In genomic region chr11:118102721-118103261, GRCh38 we compare ENCODE assay signal across 19 cellular contexts. TPM values are rescaled to one million over a fixed set of nuclear protein-coding genes. Genes with fewer than 3 reads are reported as not detected.
"Had no signal": no experiment of that assay in that cellular context is flagged by ENCODE, and none has a peak within 500 bp of the region (broad histone marks: within the 10 kb centered on the region; RNA-seq: fewer than 3 reads in every experiment).

No MANE protein-coding gene starts in this region.

- H3K36me3 ChIP-seq: colonic mucosa, esophagus muscularis mucosa, thoracic aorta had no signal

- H2AFZ ChIP-seq: hepatocyte had no signal

- H3K4me1 ChIP-seq: colonic mucosa had no signal

- H3K27me3 ChIP-seq: colonic mucosa, hepatocyte had no signal

- H3K27me3 Mint-ChIP-seq: activated naive CD8-positive, alpha-beta T cell; activated T-cell treated with anti-CD3 and anti-CD28 coated beads, Interleukin-2, amount 50 U/mL, for 24 hours had no signal

- H3K4me2 ChIP-seq: hepatocyte had no signal

- H3K4me1 Mint-ChIP-seq: activated CD4-positive, alpha-beta memory T cell treated with anti-CD3 and anti-CD28 coated beads, Interleukin-2, amount 10 ng/mL, durations not matched to agents 7 days and 5 days had no signal

- H3K4me3 Mint-ChIP-seq: activated CD4-positive, alpha-beta memory T cell treated with anti-CD3 and anti-CD28 coated beads, Interleukin-2, amount 10 ng/mL, durations not matched to agents 7 days and 5 days; activated naive CD8-positive, alpha-beta T cell; activated T-cell treated with anti-CD3 and anti-CD28 coated beads, Interleukin-2, amount 50 U/mL, for 24 hours had no signal

- H3K9me3 Mint-ChIP-seq: activated CD4-positive, alpha-beta memory T cell treated with anti-CD3 and anti-CD28 coated beads, Interleukin-2, amount 10 ng/mL, durations not matched to agents 7 days and 5 days; activated T-cell treated with anti-CD3 and anti-CD28 coated beads, Interleukin-2, amount 50 U/mL, for 24 hours had no signal

- H3K9me3 ChIP-seq: colonic mucosa, esophagus muscularis mucosa, thoracic aorta had no signal

- H3K36me3 Mint-ChIP-seq: activated naive CD8-positive, alpha-beta T cell had no signal

- H3K79me2 ChIP-seq: hepatocyte had no signal

- H3K27ac Mint-ChIP-seq: activated CD4-positive, alpha-beta memory T cell treated with anti-CD3 and anti-CD28 coated beads, Interleukin-2, amount 10 ng/mL, durations not matched to agents 7 days and 5 days; activated naive CD8-positive, alpha-beta T cell; activated T-cell treated with anti-CD3 and anti-CD28 coated beads, Interleukin-2, amount 50 U/mL, for 24 hours had no signal

- DNase-seq: activated CD4-positive, alpha-beta memory T cell treated with anti-CD3 and anti-CD28 coated beads, Interleukin-2, amount 10 ng/mL, durations not matched to agents 7 days and 5 days; activated gamma-delta T cell; activated T-cell treated with anti-CD3 and anti-CD28 coated beads, Interleukin-2, amount 50 U/mL, for 24 hours; amniotic stem cell; caudate nucleus; colonic mucosa; mesendoderm; stimulated activated CD4-positive, alpha-beta T cell treated with anti-CD3 and anti-CD28 coated beads, Interleukin-12 subunit alpha, Interleukin-12 subunit beta, amount 100 ng/mL, for 4 hours; stimulated activated CD4-positive, alpha-beta T cell treated with anti-CD3 and anti-CD28 coated beads, Interleukin-2, amount 100 ng/mL, for 24 hours had no signal

- H3K27ac ChIP-seq: colonic mucosa, esophagus muscularis mucosa, hepatocyte, thoracic aorta, VCaP had no signal

- H3K4me3 ChIP-seq: colonic mucosa, esophagus muscularis mucosa, hepatocyte, thoracic aorta had no signal

RNA-seq across cellular contexts. Expression of gene SMIM35, which starts 16.0 kb away (rescaled TPM):
- total RNA-seq: colonic mucosa, esophagus muscularis mucosa, kidney epithelial cell, lower leg skin, osteocyte, thoracic aorta, urinary bladder had no signal
- polyA plus RNA-seq: hepatocyte, neural cell had no signal

RNA-seq across cellular contexts. Expression of gene TMPRSS4, which starts 25.9 kb away (rescaled TPM):
- total RNA-seq: osteocyte had no signal
- polyA plus RNA-seq: neural cell had no signal
